ENCODE assay signal across 32 cellular contexts in the genomic region with DNA sequence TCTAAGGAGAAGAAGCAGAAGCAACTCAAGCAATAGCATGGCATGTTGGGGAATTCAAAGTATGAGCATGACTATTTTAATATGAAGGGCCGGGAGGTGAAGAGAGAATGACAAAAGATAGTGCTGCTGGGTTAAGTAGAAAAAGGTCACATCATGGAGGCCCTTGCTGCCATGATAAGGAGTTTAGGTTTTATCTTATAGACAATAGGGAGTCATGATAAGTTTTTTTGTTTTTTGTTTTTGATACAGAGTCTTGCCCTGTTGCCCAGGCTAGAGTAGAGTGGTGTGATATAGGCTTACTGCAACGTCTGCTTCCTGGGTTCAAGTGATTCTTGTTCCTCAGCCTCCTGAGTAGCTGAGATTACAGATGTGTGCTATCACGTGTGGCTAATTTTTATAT. TPM values are rescaled to one million over a fixed set of nuclear protein-coding genes. Genes with fewer than 3 reads are reported as not detected.
"Had no signal": no experiment of that assay in that cellular context is flagged by ENCODE, and none has a peak within 500 bp of the region (broad histone marks: within the 10 kb centered on the region; RNA-seq: fewer than 3 reads in every experiment).

No MANE protein-coding gene starts in this region.

- H3K36me3 ChIP-seq: breast epithelium had no signal

- H3K27ac Mint-ChIP-seq: activated CD4-positive, alpha-beta memory T cell treated with anti-CD3 and anti-CD28 coated beads for 36 hours; activated CD4-positive, alpha-beta T cell treated with anti-CD3 and anti-CD28 coated beads for 36 hours; activated CD4-positive, alpha-beta T cell treated with anti-CD3 and anti-CD28 coated beads, Interleukin-2, amount 10 ng/mL, durations not matched to agents 24 days and 14 days; activated naive CD4-positive, alpha-beta T cell treated with anti-CD3 and anti-CD28 coated beads, Interleukin-2, amount 10 ng/mL, durations not matched to agents 7 days and 5 days; activated naive CD4-positive, alpha-beta T cell treated with anti-CD3 and anti-CD28 coated beads, Interleukin-2, amount 50 U/mL, for 72 hours; activated naive CD8-positive, alpha-beta T cell treated with anti-CD3 and anti-CD28 coated beads, Interleukin-2, amount 10 ng/mL, durations not matched to agents 7 days and 5 days; activated T-cell treated with anti-CD3 and anti-CD28 coated beads, Interleukin-2, amount 50 U/mL, for 24 hours; activated T-cell treated with anti-CD3 and anti-CD28 coated beads, Interleukin-2, amount 50 U/mL, for 72 hours; brain; dendritic cell treated with granulocyte-macrophage colony-stimulating factor and Interleukin-4, amounts not matched to agents 40 ng/mL and 50 ng/mL, for 4 days; endodermal cell had no signal

- H2AFZ ChIP-seq: hepatocyte had no signal

- H3K4me1 ChIP-seq: ascending aorta, breast epithelium, gastroesophageal sphincter had no signal

- FAIRE-seq: TTC549 had no signal

- ATAC-seq: activated CD4-positive, alpha-beta T cell treated with anti-CD3 and anti-CD28 coated beads for 36 hours; activated naive CD4-positive, alpha-beta T cell treated with anti-CD3 and anti-CD28 coated beads, Interleukin-2, amount 50 U/mL, for 72 hours; activated T-cell treated with anti-CD3 and anti-CD28 coated beads, Interleukin-2, amount 50 U/mL, for 72 hours; gastroesophageal sphincter; heart right ventricle had no signal

- H3K27ac ChIP-seq: ascending aorta, breast epithelium, coronary artery, dorsolateral prefrontal cortex, esophagus squamous epithelium, gastroesophageal sphincter, heart right ventricle, hepatocyte had no signal

- H3K27me3 Mint-ChIP-seq: activated CD4-positive, alpha-beta memory T cell treated with anti-CD3 and anti-CD28 coated beads for 36 hours; activated CD4-positive, alpha-beta T cell treated with anti-CD3 and anti-CD28 coated beads for 36 hours; activated CD4-positive, alpha-beta T cell treated with anti-CD3 and anti-CD28 coated beads, Interleukin-2, amount 10 ng/mL, durations not matched to agents 24 days and 14 days; activated naive CD4-positive, alpha-beta T cell treated with anti-CD3 and anti-CD28 coated beads, Interleukin-2, amount 10 ng/mL, durations not matched to agents 7 days and 5 days; activated naive CD8-positive, alpha-beta T cell treated with anti-CD3 and anti-CD28 coated beads, Interleukin-2, amount 10 ng/mL, durations not matched to agents 7 days and 5 days; activated T-cell treated with anti-CD3 and anti-CD28 coated beads, Interleukin-2, amount 50 U/mL, for 24 hours; brain; central memory CD8-positive, alpha-beta T cell; dendritic cell treated with granulocyte-macrophage colony-stimulating factor and Interleukin-4, amounts not matched to agents 40 ng/mL and 50 ng/mL, for 4 days had no signal

- H3K4me3 ChIP-seq: ascending aorta, breast epithelium, coronary artery, dorsolateral prefrontal cortex, esophagus squamous epithelium, gastroesophageal sphincter, heart right ventricle, hepatocyte had no signal

- H3K4me1 Mint-ChIP-seq: brain had no signal

- H3K79me2 ChIP-seq: hepatocyte had no signal

- H3K9me3 Mint-ChIP-seq: activated CD4-positive, alpha-beta memory T cell treated with anti-CD3 and anti-CD28 coated beads for 36 hours; activated CD4-positive, alpha-beta T cell treated with anti-CD3 and anti-CD28 coated beads, Interleukin-2, amount 10 ng/mL, durations not matched to agents 24 days and 14 days; activated naive CD4-positive, alpha-beta T cell treated with anti-CD3 and anti-CD28 coated beads, Interleukin-2, amount 10 ng/mL, durations not matched to agents 7 days and 5 days; activated naive CD4-positive, alpha-beta T cell treated with anti-CD3 and anti-CD28 coated beads, Interleukin-2, amount 50 U/mL, for 72 hours; activated naive CD8-positive, alpha-beta T cell treated with anti-CD3 and anti-CD28 coated beads, Interleukin-2, amount 10 ng/mL, durations not matched to agents 7 days and 5 days; activated T-cell treated with anti-CD3 and anti-CD28 coated beads, Interleukin-2, amount 50 U/mL, for 24 hours; activated T-cell treated with anti-CD3 and anti-CD28 coated beads, Interleukin-2, amount 50 U/mL, for 72 hours; brain; central memory CD8-positive, alpha-beta T cell; dendritic cell treated with granulocyte-macrophage colony-stimulating factor and Interleukin-4, amounts not matched to agents 40 ng/mL and 50 ng/mL, for 4 days; endodermal cell had no signal

- DNase-seq: activated CD4-positive, alpha-beta memory T cell treated with anti-CD3 and anti-CD28 coated beads for 36 hours; activated CD4-positive, alpha-beta T cell treated with anti-CD3 and anti-CD28 coated beads for 36 hours; activated CD4-positive, alpha-beta T cell treated with anti-CD3 and anti-CD28 coated beads, Interleukin-2, amount 10 ng/mL, durations not matched to agents 24 days and 14 days; activated CD4-positive, CD25-positive, alpha-beta regulatory T cell; activated CD4-positive, CD25-positive, alpha-beta regulatory T cell treated with anti-CD3 and anti-CD28 coated beads, Interleukin-2, amount 50 U/mL, for 72 hours; activated CD8-positive, alpha-beta memory T cell treated with anti-CD3 and anti-CD28 coated beads, Interleukin-2, amount 50 U/mL, for 48 hours; activated gamma-delta T cell; activated naive CD4-positive, alpha-beta T cell; activated naive CD4-positive, alpha-beta T cell treated with anti-CD3 and anti-CD28 coated beads, Interleukin-2, amount 10 ng/mL, durations not matched to agents 7 days and 5 days; activated naive CD8-positive, alpha-beta T cell treated with anti-CD3 and anti-CD28 coated beads, Interleukin-2, amount 10 ng/mL, durations not matched to agents 7 days and 5 days; activated T-cell treated with anti-CD3 and anti-CD28 coated beads for 4 hours; activated T-cell treated with anti-CD3 and anti-CD28 coated beads, Interleukin-2, amount 50 U/mL, for 24 hours; activated T-cell treated with anti-CD3 and anti-CD28 coated beads, Interleukin-2, amount 50 U/mL, for 72 hours; dorsolateral prefrontal cortex; effector memory CD4-positive, alpha-beta T cell; endodermal cell; esophagus squamous epithelium; foreskin melanocyte; heart right ventricle; T-helper 1 cell; T-helper 2 cell had no signal

- H3K9me3 ChIP-seq: ascending aorta, breast epithelium, esophagus squamous epithelium, gastroesophageal sphincter, heart right ventricle had no signal

- H3K27me3 ChIP-seq: ascending aorta, breast epithelium, dorsolateral prefrontal cortex, esophagus squamous epithelium, gastroesophageal sphincter, heart right ventricle, hepatocyte had no signal

- H3K4me3 Mint-ChIP-seq: activated CD4-positive, alpha-beta memory T cell treated with anti-CD3 and anti-CD28 coated beads for 36 hours; activated CD4-positive, alpha-beta T cell treated with anti-CD3 and anti-CD28 coated beads for 36 hours; activated CD4-positive, alpha-beta T cell treated with anti-CD3 and anti-CD28 coated beads, Interleukin-2, amount 10 ng/mL, durations not matched to agents 24 days and 14 days; activated naive CD4-positive, alpha-beta T cell treated with anti-CD3 and anti-CD28 coated beads, Interleukin-2, amount 10 ng/mL, durations not matched to agents 7 days and 5 days; activated naive CD8-positive, alpha-beta T cell treated with anti-CD3 and anti-CD28 coated beads, Interleukin-2, amount 10 ng/mL, durations not matched to agents 7 days and 5 days; activated T-cell treated with anti-CD3 and anti-CD28 coated beads, Interleukin-2, amount 50 U/mL, for 24 hours; activated T-cell treated with anti-CD3 and anti-CD28 coated beads, Interleukin-2, amount 50 U/mL, for 72 hours; brain; central memory CD8-positive, alpha-beta T cell; dendritic cell treated with granulocyte-macrophage colony-stimulating factor and Interleukin-4, amounts not matched to agents 40 ng/mL and 50 ng/mL, for 4 days; endodermal cell had no signal

- H3K4me2 ChIP-seq: hepatocyte had no signal

RNA-seq across cellular contexts. Expression of a gene that starts 3.1 kb away (rescaled TPM):
- total RNA-seq: ascending aorta, glomerular endothelial cell had no signal
